Comparison of ENCODE assay signal across 16 cellular contexts in the genomic region with DNA sequence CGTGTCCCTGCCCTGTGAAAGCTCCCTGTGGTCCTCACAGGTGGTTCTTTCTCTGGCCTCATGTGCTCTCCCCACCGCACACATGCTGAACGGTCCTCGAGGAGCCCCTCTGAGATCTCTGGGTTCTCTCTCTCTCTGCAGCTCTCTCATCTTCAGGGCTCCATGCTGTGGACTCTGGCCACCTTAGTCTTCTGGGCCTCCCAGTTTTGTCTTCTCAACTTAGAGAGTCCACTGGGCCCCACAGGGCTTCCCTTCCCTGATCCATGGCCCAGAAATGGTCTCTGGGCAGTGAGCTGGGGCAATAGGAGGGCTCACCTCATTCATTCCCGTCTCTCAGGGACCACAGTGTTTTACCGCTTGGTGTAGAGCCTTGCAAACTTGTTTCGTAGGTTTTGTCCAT. TPM values are rescaled to one million over a fixed set of nuclear protein-coding genes. Genes with fewer than 3 reads are reported as not detected.
DNase-seq lines count a peak whose midpoint lies in the region; ATAC-seq and TF ChIP-seq lines count a peak whose summit lies in the region.
"Had no signal": no experiment of that assay in that cellular context is flagged by ENCODE, and none has a peak within 500 bp of the region (broad histone marks: within the 10 kb centered on the region; RNA-seq: fewer than 3 reads in every experiment).

No MANE protein-coding gene starts in this region.

- H3K27me3 ChIP-seq in left lung, result no peaks in the 10 kb centered on the region

- no peak for TF ChIP-seq CTCF in left lung (IDR thresholded peaks at IDR 0.05)

- peak overlapping the region; percentile 23 to 26 for H3K27ac ChIP-seq in left lung
- H3K27ac ChIP-seq: left ventricle myocardium inferior, VCaP had no signal

- H3K27ac Mint-ChIP-seq in activated naive CD4-positive, alpha-beta T cell treated with anti-CD3 and anti-CD28 coated beads, Interleukin-2, amount 10 ng/mL, durations not matched to agents 7 days and 5 days, result peak overlapping the region; percentile 74
- H3K27ac Mint-ChIP-seq in activated CD4-positive, alpha-beta memory T cell treated with anti-CD3 and anti-CD28 coated beads for 36 hours, result peak overlapping the region; percentile 86
- H3K27ac Mint-ChIP-seq in stimulated activated naive CD8-positive, alpha-beta T cell treated with anti-CD3 and anti-CD28 coated beads, Interleukin-15, amount 100 ng/mL, for 72 hours, result peak overlapping the region; percentile 29 to 89
- H3K27ac Mint-ChIP-seq: HFFc6 had no signal

- no peak for ATAC-seq in left lung
- no peak for ATAC-seq in stimulated activated naive CD8-positive, alpha-beta T cell treated with anti-CD3 and anti-CD28 coated beads, Interleukin-15, amount 100 ng/mL, for 72 hours
- ATAC-seq in GM21786 (IDR thresholded peaks at IDR 0.05; ENCODE audit: unreplicated experiment), result no peak
- ATAC-seq in HG03521 (IDR thresholded peaks at IDR 0.05; ENCODE audit: unreplicated experiment), result no peak
- ATAC-seq: SK-N-SH treated with all-trans-retinoic acid at 6 μM for 48 hours had no signal

- CTCF ChIA-PET in activated naive CD4-positive, alpha-beta T cell treated with anti-CD3 and anti-CD28 coated beads, Interleukin-2, amount 10 ng/mL, durations not matched to agents 7 days and 5 days (lab: Charles Lee), result interaction anchor here (1.1 to 1.3 kb wide), 2 partner anchors 12 to 30 kb away, joined by 3 read pairs; no protein-coding TSS in a partner anchor
- CTCF ChIA-PET in activated CD4-positive, alpha-beta memory T cell treated with anti-CD3 and anti-CD28 coated beads for 36 hours (lab: Charles Lee), result interaction anchor here (1.4 kb wide), 1 partner anchor 13 kb away, joined by 5 read pairs; no protein-coding TSS in a partner anchor

- H3K9me3 ChIP-seq in left lung, result no peaks in the 10 kb centered on the region
- H3K9me3 ChIP-seq: left ventricle myocardium inferior had no signal

- no peaks in the 10 kb centered on the region for H3K9me3 Mint-ChIP-seq in activated naive CD4-positive, alpha-beta T cell treated with anti-CD3 and anti-CD28 coated beads, Interleukin-2, amount 10 ng/mL, durations not matched to agents 7 days and 5 days
- no peaks in the 10 kb centered on the region for H3K9me3 Mint-ChIP-seq in activated CD4-positive, alpha-beta memory T cell treated with anti-CD3 and anti-CD28 coated beads for 36 hours
- H3K9me3 Mint-ChIP-seq in stimulated activated naive CD8-positive, alpha-beta T cell treated with anti-CD3 and anti-CD28 coated beads, Interleukin-15, amount 100 ng/mL, for 72 hours, result no peaks in the 10 kb centered on the region
- H3K9me3 Mint-ChIP-seq: HFFc6 had no signal

- peaks cover 0 to 84% of the 10 kb centered on the region in 2 donors for H3K4me1 ChIP-seq in left lung

- DNase-seq in activated naive CD4-positive, alpha-beta T cell treated with anti-CD3 and anti-CD28 coated beads, Interleukin-2, amount 10 ng/mL, durations not matched to agents 7 days and 5 days, result no peak
- DNase-seq in activated naive CD4-positive, alpha-beta T cell (lab: John Stamatoyannopoulos, UW), result no peak
- no peak for DNase-seq in activated CD4-positive, alpha-beta memory T cell treated with anti-CD3 and anti-CD28 coated beads for 36 hours
- DNase-seq in left lung (no peak), NCI-H2107 treated with DMSO at 0.1 percent for 48 hours (lab: John Stamatoyannopoulos, UW; ENCODE audit: unreplicated experiment) (no peak)
- no peak for DNase-seq in stimulated activated naive CD8-positive, alpha-beta T cell treated with anti-CD3 and anti-CD28 coated beads, Interleukin-15, amount 100 ng/mL, for 72 hours
- DNase-seq: effector CD8-positive, alpha-beta T cell; HFFc6; Karpas-422; left ventricle myocardium inferior; NCI-H510A; OCI-M1 had no signal

- peaks cover 67% of the 10 kb centered on the region for H3K36me3 Mint-ChIP-seq in activated naive CD4-positive, alpha-beta T cell treated with anti-CD3 and anti-CD28 coated beads, Interleukin-2, amount 10 ng/mL, durations not matched to agents 7 days and 5 days
- peaks cover 36% of the 10 kb centered on the region for H3K36me3 Mint-ChIP-seq in activated CD4-positive, alpha-beta memory T cell treated with anti-CD3 and anti-CD28 coated beads for 36 hours

- H3K4me3 Mint-ChIP-seq in activated naive CD4-positive, alpha-beta T cell treated with anti-CD3 and anti-CD28 coated beads, Interleukin-2, amount 10 ng/mL, durations not matched to agents 7 days and 5 days, result no peak overlapping the region
- no peak overlapping the region for H3K4me3 Mint-ChIP-seq in activated CD4-positive, alpha-beta memory T cell treated with anti-CD3 and anti-CD28 coated beads for 36 hours
- peak overlapping the region; percentile 16 to 61 for H3K4me3 Mint-ChIP-seq in stimulated activated naive CD8-positive, alpha-beta T cell treated with anti-CD3 and anti-CD28 coated beads, Interleukin-15, amount 100 ng/mL, for 72 hours
- H3K4me3 Mint-ChIP-seq: HFFc6 had no signal

- H3K4me3 ChIP-seq in left lung, result no peak overlapping the region
- H3K4me3 ChIP-seq: left ventricle myocardium inferior had no signal

- H3K27me3 Mint-ChIP-seq in activated naive CD4-positive, alpha-beta T cell treated with anti-CD3 and anti-CD28 coated beads, Interleukin-2, amount 10 ng/mL, durations not matched to agents 7 days and 5 days, result no peaks in the 10 kb centered on the region
- no peaks in the 10 kb centered on the region for H3K27me3 Mint-ChIP-seq in activated CD4-positive, alpha-beta memory T cell treated with anti-CD3 and anti-CD28 coated beads for 36 hours
- no peaks in the 10 kb centered on the region for H3K27me3 Mint-ChIP-seq in stimulated activated naive CD8-positive, alpha-beta T cell treated with anti-CD3 and anti-CD28 coated beads, Interleukin-15, amount 100 ng/mL, for 72 hours

- intact Hi-C loops in activated CD4-positive, alpha-beta memory T cell treated with anti-CD3 and anti-CD28 coated beads for 36 hours (cut with micrococcal nuclease), result no loop called here
- intact Hi-C loops in left lung (cut with DNase I), result no loop called here

- POLR2A ChIA-PET in activated CD4-positive, alpha-beta memory T cell treated with anti-CD3 and anti-CD28 coated beads for 36 hours (lab: Charles Lee), result interaction anchor here (1.5 kb wide), 1 partner anchor 8 kb away, joined by 3 read pairs; no protein-coding TSS in a partner anchor

- H3K4me1 Mint-ChIP-seq in activated naive CD4-positive, alpha-beta T cell treated with anti-CD3 and anti-CD28 coated beads, Interleukin-2, amount 10 ng/mL, durations not matched to agents 7 days and 5 days, result peaks cover 93% of the 10 kb centered on the region
- peaks cover 87% of the 10 kb centered on the region for H3K4me1 Mint-ChIP-seq in activated CD4-positive, alpha-beta memory T cell treated with anti-CD3 and anti-CD28 coated beads for 36 hours (ENCODE audit: low read depth)
- peaks cover 95% of the 10 kb centered on the region for H3K4me1 Mint-ChIP-seq in stimulated activated naive CD8-positive, alpha-beta T cell treated with anti-CD3 and anti-CD28 coated beads, Interleukin-15, amount 100 ng/mL, for 72 hours

- peaks cover 0 to 31% of the 10 kb centered on the region in 2 donors for H3K36me3 ChIP-seq in left lung
- H3K36me3 ChIP-seq: left ventricle myocardium inferior had no signal

RNA-seq across cellular contexts. Expression of a gene that starts 26.4 kb away (rescaled TPM):
- total RNA-seq in activated CD4-positive, alpha-beta memory T cell treated with anti-CD3 and anti-CD28 coated beads for 36 hours, result 10 to 100 TPM; 41.3 to 47.7 TPM
- 10 to 100 TPM; 17.2 to 29.9 TPM for total RNA-seq in left lung
- total RNA-seq: HFFc6 had no signal

Comparison
In these comparisons a context has a peak if more than half of its experiments do, and no peak if none do; other contexts are left out.
1. H3K4me3 Mint-ChIP-seq: peak in stimulated activated naive CD8-positive, alpha-beta T cell treated with anti-CD3 and anti-CD28 coated beads, Interleukin-15, amount 100 ng/mL, for 72 hours (2 of 2); none in activated naive CD4-positive, alpha-beta T cell treated with anti-CD3 and anti-CD28 coated beads, Interleukin-2, amount 10 ng/mL, durations not matched to agents 7 days and 5 days (single experiment) and activated CD4-positive, alpha-beta memory T cell treated with anti-CD3 and anti-CD28 coated beads for 36 hours (single experiment).
2. Peak in every context shown above with its lines, with median percentiles within 50 percentile points of each other: H3K27ac Mint-ChIP-seq.